In genomic region chr1:148155494-148156360, GRCh38 we compare ENCODE assay signal across 7 cellular contexts. TPM values are rescaled to one million over a fixed set of nuclear protein-coding genes. Genes with fewer than 3 reads are reported as not detected.
DNase-seq lines count a peak whose midpoint lies in the region; ATAC-seq and TF ChIP-seq lines count a peak whose summit lies in the region.
"Not testable (repeated sequence)": the region's sequence is repeated elsewhere in the genome, so short reads cannot be mapped to it uniquely, and the experiment has no call there.

No MANE protein-coding gene starts in this region.

- peak; percentile 39 for ATAC-seq in GM18868 (IDR thresholded peaks at IDR 0.05; ENCODE audit: unreplicated experiment)
- ATAC-seq in GM21528 (IDR thresholded peaks at IDR 0.05; ENCODE audit: low FRiP score, unreplicated experiment) = peak; percentile 39
- peak; percentile 38 for ATAC-seq in HG02938 (IDR thresholded peaks at IDR 0.05; ENCODE audit: unreplicated experiment)
- peak; percentile 40 for ATAC-seq in HG03432 (IDR thresholded peaks at IDR 0.05; ENCODE audit: unreplicated experiment)
- ATAC-seq in mucosa of descending colon = peak; percentile 28

- H3K9me3 Mint-ChIP-seq in activated naive CD4-positive, alpha-beta T cell treated with anti-CD3 and anti-CD28 coated beads, Interleukin-2, amount 50 U/mL, for 24 hours = not testable (repeated sequence)

- H3K9me3 ChIP-seq in mucosa of descending colon = not testable (repeated sequence)

- H3K36me3 ChIP-seq in mucosa of descending colon (ENCODE audit: low read depth) = not testable (repeated sequence)

- H3K4me3 Mint-ChIP-seq in activated naive CD4-positive, alpha-beta T cell treated with anti-CD3 and anti-CD28 coated beads, Interleukin-2, amount 50 U/mL, for 24 hours = peak overlapping the region; percentile 15

- peaks cover 14% of the 10 kb centered on the region for H3K27me3 Mint-ChIP-seq in activated naive CD4-positive, alpha-beta T cell treated with anti-CD3 and anti-CD28 coated beads, Interleukin-2, amount 50 U/mL, for 24 hours

- not testable (repeated sequence) for H3K4me1 ChIP-seq in mucosa of descending colon (ENCODE audit: low read depth)

- H3K4me1 Mint-ChIP-seq in activated naive CD4-positive, alpha-beta T cell treated with anti-CD3 and anti-CD28 coated beads, Interleukin-2, amount 50 U/mL, for 24 hours = peaks cover 19% of the 10 kb centered on the region

- not testable (repeated sequence) for TF ChIP-seq CTCF in mucosa of descending colon (IDR thresholded peaks at IDR 0.05)

- H3K4me3 ChIP-seq in mucosa of descending colon = not testable (repeated sequence)

- intact Hi-C loops in mucosa of descending colon (cut with DNase I, micrococcal nuclease) = not testable (repeated sequence)

- peak; percentile 89 for DNase-seq in OCI-M1 (lab: John Stamatoyannopoulos, UW)
- DNase-seq in mucosa of descending colon = not testable (repeated sequence)

- H3K27ac Mint-ChIP-seq in activated naive CD4-positive, alpha-beta T cell treated with anti-CD3 and anti-CD28 coated beads, Interleukin-2, amount 50 U/mL, for 24 hours = not testable (repeated sequence)

- not testable (repeated sequence) for H3K36me3 Mint-ChIP-seq in activated naive CD4-positive, alpha-beta T cell treated with anti-CD3 and anti-CD28 coated beads, Interleukin-2, amount 50 U/mL, for 24 hours

RNA-seq across cellular contexts. Expression of gene NBPF11, which starts 3.6 kb away (rescaled TPM):
- 10 to 100 TPM in 2 of 3 donors, 1 to 10 TPM in 1; 9.5 to 16.8 (median 12.4) TPM for total RNA-seq in mucosa of descending colon
